In genomic region chr3:194083253-194084224, GRCh38 we compare ENCODE assay signal across 1 cellular context.
TF ChIP-seq lines count a peak whose summit lies in the region.

No MANE protein-coding gene starts in this region.

TF ChIP-seq in SK-N-SH treated with all-trans-retinoic acid at 6 μM for 48 hours, 23 proteins besides CTCF, POLR2A, EP300 and RAD21 (continued from another document):
- TF ChIP-seq PATZ1 (CRISPR knock-in tag; IDR thresholded peaks at IDR 0.05; ENCODE audit: borderline replicate concordance) (no peak), ESRRG (CRISPR knock-in tag; IDR thresholded peaks at IDR 0.05) (no peak)
